Comparison of ENCODE assay signal across 9 cellular contexts in genomic region chr10:126781817-126782216, GRCh38.
"Had no signal": no experiment of that assay in that cellular context is flagged by ENCODE, and none has a peak within 500 bp of the region (broad histone marks: within the 10 kb centered on the region; RNA-seq: fewer than 3 reads in every experiment).

No MANE protein-coding gene starts in this region.

- H3K27ac Mint-ChIP-seq: IgD-negative memory B cell had no signal

- H3K4me3 ChIP-seq: K562 had no signal

- H3K4me2 ChIP-seq: KMS-11 had no signal

- H3K4me3 Mint-ChIP-seq: IgD-negative memory B cell had no signal

- DNase-seq: IMR-90, KBM-7, KG1 had no signal

- FAIRE-seq: HepG2, HTR-8/SVneo, K562 had no signal

- H3K36me3 Mint-ChIP-seq: IgD-negative memory B cell had no signal

- H3K27me3 Mint-ChIP-seq: IgD-negative memory B cell had no signal

- H3K9ac ChIP-seq: KMS-11 had no signal

- H3K4me1 Mint-ChIP-seq: IgD-negative memory B cell had no signal

- H3K27ac ChIP-seq: HL-60, KMS-11 had no signal
